ENCODE assay signal across 18 cellular contexts in genomic region chr17:29357821-29358232, GRCh38. TPM values are rescaled to one million over a fixed set of nuclear protein-coding genes. Genes with fewer than 3 reads are reported as not detected.
DNase-seq lines count a peak whose midpoint lies in the region; ATAC-seq and TF ChIP-seq lines count a peak whose summit lies in the region.
"Had no signal": no experiment of that assay in that cellular context is flagged by ENCODE, and none has a peak within 500 bp of the region (broad histone marks: within the 10 kb centered on the region; RNA-seq: fewer than 3 reads in every experiment).

No MANE protein-coding gene starts in this region.

- no peak overlapping the region for H3K4me3 ChIP-seq in mammary epithelial cell (replicated peaks in 1 of 3; ENCODE audit: insufficient read depth in 1 of 3, low read depth in 2 of 3, low read length in 3 of 3)
- H3K4me3 ChIP-seq: BLaER1, gastroesophageal sphincter, lower lobe of right lung had no signal

- no peaks in the 10 kb centered on the region for H3K36me3 ChIP-seq in mammary epithelial cell (ENCODE audit: insufficient read depth, low read length)
- H3K36me3 ChIP-seq: BLaER1, gastroesophageal sphincter, lower lobe of right lung had no signal

- intact Hi-C loops in left ventricle myocardium superior (cut with micrococcal nuclease) (no loop called here), cardiac septum (cut with DNase I) (no loop called here), mammary epithelial cell (cut with micrococcal nuclease) (no loop called here)

- no peaks in the 10 kb centered on the region for H3K79me2 ChIP-seq in mammary epithelial cell (ENCODE audit: insufficient read depth, low read length)

- no peak for DNase-seq in left ventricle myocardium superior
- no peak for DNase-seq in cardiac septum (ENCODE audit: low spot score)
- peak; percentile 36 for DNase-seq in M059J (ENCODE audit: low read depth)
- DNase-seq in mammary epithelial cell: peak; percentile 12
- no peak for DNase-seq in stimulated activated naive B cell treated with anti-CD40 and anti-IgM and Interleukin-4, amounts not matched to agents 10 μg/mL and 1 μg/mL and 100 μg/mL, for 72 hours
- DNase-seq in NCI-H2171 (lab: John Stamatoyannopoulos, UW): no peak
- no peak for DNase-seq in NCI-H128 (lab: John Stamatoyannopoulos, UW; ENCODE audit: unreplicated experiment)
- DNase-seq: activated B cell treated with CpG ODN at 0.5 μM for 24 hours; activated CD8-positive, alpha-beta memory T cell treated with anti-CD3 and anti-CD28 coated beads, Interleukin-2, amount 50 U/mL, for 4 hours; activated naive CD8-positive, alpha-beta T cell treated with anti-CD3 and anti-CD28 coated beads, Interleukin-2, amount 10 ng/mL, durations not matched to agents 7 days and 5 days; DMS153; lower lobe of right lung; NCI-H1694 treated with DMSO at 0.1 percent for 48 hours; NCI-H510A treated with DMSO at 0.1 percent for 48 hours had no signal

- no peak overlapping the region for H2AFZ ChIP-seq in mammary epithelial cell (ENCODE audit: low read depth, low read length)

- H3K27ac ChIP-seq in mammary epithelial cell (ENCODE audit: insufficient read depth, low read depth, low read length): no peak overlapping the region
- H3K27ac ChIP-seq: BLaER1, gastroesophageal sphincter, lower lobe of right lung had no signal

- H3K27me3 ChIP-seq in mammary epithelial cell (ENCODE audit: insufficient read depth, low read length): no peaks in the 10 kb centered on the region
- H3K27me3 ChIP-seq: BLaER1, gastroesophageal sphincter had no signal

- no peaks in the 10 kb centered on the region for H3K36me3 Mint-ChIP-seq in stimulated activated naive B cell treated with anti-CD40 and anti-IgM and Interleukin-4, amounts not matched to agents 10 μg/mL and 1 μg/mL and 100 μg/mL, for 72 hours
- H3K36me3 Mint-ChIP-seq: activated naive CD8-positive, alpha-beta T cell treated with anti-CD3 and anti-CD28 coated beads, Interleukin-2, amount 10 ng/mL, durations not matched to agents 7 days and 5 days had no signal

- H4K20me1 ChIP-seq in mammary epithelial cell (ENCODE audit: insufficient read depth, low read length): no peaks in the 10 kb centered on the region
- H4K20me1 ChIP-seq: BLaER1 had no signal

- TF ChIP-seq CTCF in mammary epithelial cell (conservative IDR thresholded peaks at IDR 0.05 in 1 of 2, IDR thresholded peaks at IDR 0.05 in 1 of 2; ENCODE audit: extremely low read depth in 1 of 2, insufficient read depth in 1 of 2, low read depth in 1 of 2, low read length in 2 of 2): no peak

- H3K4me1 ChIP-seq in mammary epithelial cell (ENCODE audit: insufficient read depth, low read length): no peaks in the 10 kb centered on the region
- H3K4me1 ChIP-seq: lower lobe of right lung had no signal

- H3K9ac ChIP-seq in mammary epithelial cell (ENCODE audit: insufficient read depth, low read length): no peak overlapping the region
- H3K9ac ChIP-seq: BLaER1 had no signal

- BruUV-seq in mammary epithelial cell (replicated peaks; lab: Mats Ljungman, UMichigan): no TSS peak

- no peak overlapping the region for H3K27ac Mint-ChIP-seq in stimulated activated naive B cell treated with anti-CD40 and anti-IgM and Interleukin-4, amounts not matched to agents 10 μg/mL and 1 μg/mL and 100 μg/mL, for 72 hours
- H3K27ac Mint-ChIP-seq: activated B cell treated with CpG ODN at 0.5 μM for 24 hours; activated naive CD8-positive, alpha-beta T cell treated with anti-CD3 and anti-CD28 coated beads, Interleukin-2, amount 10 ng/mL, durations not matched to agents 7 days and 5 days; nephron had no signal

- dilution Hi-C loops in mammary epithelial cell (cut with HindIII; ENCODE audit: low sequenced_read_pairs): no loop called here

- in situ Hi-C loops in mammary epithelial cell (cut with MboI; ENCODE audit: low sequenced_read_pairs in 2 of 2): no loop called here

- peaks cover 0 to 5% of the 10 kb centered on the region in 2 donors for H3K27me3 Mint-ChIP-seq in stimulated activated naive B cell treated with anti-CD40 and anti-IgM and Interleukin-4, amounts not matched to agents 10 μg/mL and 1 μg/mL and 100 μg/mL, for 72 hours
- H3K27me3 Mint-ChIP-seq: activated B cell treated with CpG ODN at 0.5 μM for 24 hours; activated naive CD8-positive, alpha-beta T cell treated with anti-CD3 and anti-CD28 coated beads, Interleukin-2, amount 10 ng/mL, durations not matched to agents 7 days and 5 days; central memory CD8-positive, alpha-beta T cell had no signal

- H3K4me2 ChIP-seq in mammary epithelial cell (ENCODE audit: insufficient read depth, low read depth, low read length): no peak overlapping the region
- H3K4me2 ChIP-seq: BLaER1 had no signal

- H3K9me3 ChIP-seq in mammary epithelial cell (replicated peaks; ENCODE audit: insufficient read depth, low read length): no peaks in the 10 kb centered on the region
- H3K9me3 ChIP-seq: BLaER1, gastroesophageal sphincter, lower lobe of right lung had no signal

- H3K4me3 Mint-ChIP-seq in stimulated activated naive B cell treated with anti-CD40 and anti-IgM and Interleukin-4, amounts not matched to agents 10 μg/mL and 1 μg/mL and 100 μg/mL, for 72 hours: no peak overlapping the region
- H3K4me3 Mint-ChIP-seq: activated B cell treated with CpG ODN at 0.5 μM for 24 hours; activated naive CD8-positive, alpha-beta T cell treated with anti-CD3 and anti-CD28 coated beads, Interleukin-2, amount 10 ng/mL, durations not matched to agents 7 days and 5 days; central memory CD8-positive, alpha-beta T cell; nephron had no signal

- H3K9me3 Mint-ChIP-seq in stimulated activated naive B cell treated with anti-CD40 and anti-IgM and Interleukin-4, amounts not matched to agents 10 μg/mL and 1 μg/mL and 100 μg/mL, for 72 hours: no peaks in the 10 kb centered on the region
- H3K9me3 Mint-ChIP-seq: activated B cell treated with CpG ODN at 0.5 μM for 24 hours; activated naive CD8-positive, alpha-beta T cell treated with anti-CD3 and anti-CD28 coated beads, Interleukin-2, amount 10 ng/mL, durations not matched to agents 7 days and 5 days; central memory CD8-positive, alpha-beta T cell; nephron had no signal

- CTCF ChIA-PET in mammary epithelial cell (lab: Charles Lee; ENCODE audit: low non-redundant PET): no interaction called here

- peaks cover 3 to 19% of the 10 kb centered on the region in 2 donors for H3K4me1 Mint-ChIP-seq in stimulated activated naive B cell treated with anti-CD40 and anti-IgM and Interleukin-4, amounts not matched to agents 10 μg/mL and 1 μg/mL and 100 μg/mL, for 72 hours
- H3K4me1 Mint-ChIP-seq: activated naive CD8-positive, alpha-beta T cell treated with anti-CD3 and anti-CD28 coated beads, Interleukin-2, amount 10 ng/mL, durations not matched to agents 7 days and 5 days; central memory CD8-positive, alpha-beta T cell had no signal

- 84% methylated on average over 5 of the region's 5 CpGs for WGBS in mammary epithelial cell (ENCODE audit: low coverage, missing lambda C conversion rate)

- ATAC-seq in left ventricle myocardium superior: peak; percentile 35
- ATAC-seq in stimulated activated naive B cell treated with anti-CD40 and anti-IgM and Interleukin-4, amounts not matched to agents 10 μg/mL and 1 μg/mL and 100 μg/mL, for 72 hours (replicated peaks): peak; percentile 57 to 60
- ATAC-seq: gastroesophageal sphincter, lower lobe of right lung had no signal

RNA-seq across cellular contexts. Expression of gene TAOK1, which starts 32.3 kb away (rescaled TPM):
- total RNA-seq in left ventricle myocardium superior (43.0 TPM), cardiac septum (64.8 TPM), mammary epithelial cell (10 to 100 TPM; 57.5 to 70.0 TPM)
- total RNA-seq in M059J (2014; rRNA removed; shearing (Covaris generic)): 17.1 and 27.7 TPM in 2 replicates
- 13.9 TPM for polyA plus RNA-seq in mammary epithelial cell
- polyA minus RNA-seq in mammary epithelial cell: 73.7 TPM

Comparison
In these comparisons a context has a peak if more than half of its experiments do, and no peak if none do; other contexts are left out.
1. DNase-seq: peak in M059J (single experiment) and mammary epithelial cell (single experiment); none in left ventricle myocardium superior (single experiment), cardiac septum (single experiment), stimulated activated naive B cell treated with anti-CD40 and anti-IgM and Interleukin-4, amounts not matched to agents 10 μg/mL and 1 μg/mL and 100 μg/mL, for 72 hours (single experiment), NCI-H2171 (single experiment) and NCI-H128 (single experiment).